In genomic region chr1:220970311-220970710, GRCh38 we compare ENCODE assay signal across 19 cellular contexts.
"Had no signal": no experiment of that assay in that cellular context is flagged by ENCODE, and none has a peak within 500 bp of the region (broad histone marks: within the 10 kb centered on the region; RNA-seq: fewer than 3 reads in every experiment).

No MANE protein-coding gene starts in this region.

- H3K9me3 ChIP-seq: ascending aorta, colonic mucosa, esophagus muscularis mucosa, ovary, transverse colon had no signal

- H3K4me1 ChIP-seq: ascending aorta, colonic mucosa had no signal

- DNase-seq: activated CD4-positive, alpha-beta T cell treated with anti-CD3 and anti-CD28 coated beads for 1 hour; activated CD4-positive, alpha-beta T cell treated with anti-CD3 and anti-CD28 coated beads, Interleukin-2, amount 50 U/mL, for 48 hours; activated CD8-positive, alpha-beta memory T cell treated with anti-CD3 and anti-CD28 coated beads, Interleukin-2, amount 10 ng/mL, durations not matched to agents 7 days and 5 days; activated naive CD4-positive, alpha-beta T cell treated with anti-CD3 and anti-CD28 coated beads for 36 hours; activated naive CD8-positive, alpha-beta T cell treated with anti-CD3 and anti-CD28 coated beads, Interleukin-2, amount 50 U/mL, for 24 hours; activated T-cell treated with anti-CD3 and anti-CD28 coated beads, Interleukin-2, amount 50 U/mL, for 1 hour; caudate nucleus; colonic mucosa; islet precursor cell; mammary epithelial cell; naive B cell; ovary; stimulated activated CD4-positive, alpha-beta T cell treated with anti-CD3 and anti-CD28 coated beads, Interleukin-2, amount 100 ng/mL, for 48 hours; stimulated activated naive CD4-positive, alpha-beta T cell; transverse colon had no signal

- H3K27ac ChIP-seq: ascending aorta, colonic mucosa, esophagus muscularis mucosa, hepatocyte, neural progenitor cell, ovary, transverse colon had no signal

- H3K4me3 ChIP-seq: ascending aorta, colonic mucosa, esophagus muscularis mucosa, hepatocyte, neural progenitor cell, ovary, transverse colon had no signal

- H3K79me2 ChIP-seq: hepatocyte had no signal

- H2AFZ ChIP-seq: hepatocyte, neural progenitor cell had no signal

- H3K4me2 ChIP-seq: hepatocyte, neural progenitor cell had no signal

- H3K36me3 ChIP-seq: ascending aorta, colonic mucosa, esophagus muscularis mucosa, neural progenitor cell, ovary, transverse colon had no signal

- H3K9ac ChIP-seq: neural progenitor cell had no signal

- H3K27me3 ChIP-seq: ascending aorta, colonic mucosa, esophagus muscularis mucosa, hepatocyte, neural progenitor cell, ovary, transverse colon had no signal
